In genomic region chr15:90512981-90513380, GRCh38 we compare ENCODE assay signal across 16 cellular contexts. TPM values are rescaled to one million over a fixed set of nuclear protein-coding genes. Genes with fewer than 3 reads are reported as not detected.
DNase-seq lines count a peak whose midpoint lies in the region; ATAC-seq and TF ChIP-seq lines count a peak whose summit lies in the region.
"Had no signal": no experiment of that assay in that cellular context is flagged by ENCODE, and none has a peak within 500 bp of the region (broad histone marks: within the 10 kb centered on the region; RNA-seq: fewer than 3 reads in every experiment).

No MANE protein-coding gene starts in this region.

- 75 to 85% methylated on average over 3 of the region's 3 CpGs for WGBS in esophagus squamous epithelium, 2 donors

- TF ChIP-seq CTCF in left ventricle myocardium inferior (IDR thresholded peaks at IDR 0.05; ENCODE audit: borderline replicate concordance): no peak
- no peak for TF ChIP-seq CTCF in left lung (IDR thresholded peaks at IDR 0.05)
- no peak for TF ChIP-seq CTCF in esophagus squamous epithelium (IDR thresholded peaks at IDR 0.05)

- no peak for TF ChIP-seq POLR2A in esophagus squamous epithelium (IDR thresholded peaks at IDR 0.05)

- ATAC-seq in left ventricle myocardium superior (peak; percentile 50), left lung (peak; percentile 52)
- ATAC-seq: HepG2 had no signal

- no peaks in the 10 kb centered on the region for H3K9me3 ChIP-seq in left ventricle myocardium inferior (replicated peaks)
- no peaks in the 10 kb centered on the region for H3K9me3 ChIP-seq in left lung
- no peaks in the 10 kb centered on the region for H3K9me3 ChIP-seq in esophagus squamous epithelium
- H3K9me3 ChIP-seq: HAP-1 had no signal

- no peak overlapping the region for H3K4me3 ChIP-seq in left ventricle myocardium inferior
- H3K4me3 ChIP-seq in left lung: no peak overlapping the region
- H3K4me3 ChIP-seq in esophagus squamous epithelium: no peak overlapping the region
- H3K4me3 ChIP-seq: HAP-1 had no signal

- DNase-seq in left ventricle myocardium superior (no peak), left ventricle myocardium inferior (no peak), MV-4-11 (lab: John Stamatoyannopoulos, UW) (peak; percentile 63), left lung (no peak), DMS53 (lab: John Stamatoyannopoulos, UW) (no peak), esophagus squamous epithelium (lab: John Stamatoyannopoulos, UW) (no peak)
- DNase-seq in activated naive CD4-positive, alpha-beta T cell treated with anti-CD3 and anti-CD28 coated beads, Interleukin-2, amount 50 U/mL, for 16 hours: no peak
- DNase-seq: C1 segment of cervical spinal cord; CD4-positive, alpha-beta memory T cell; COR-L47; DMS153; DND-41; GDM1; HFFc6 had no signal

- H3K36me3 ChIP-seq in left ventricle myocardium inferior (no peaks in the 10 kb centered on the region), left lung (no peaks in the 10 kb centered on the region), esophagus squamous epithelium (no peaks in the 10 kb centered on the region)
- H3K36me3 ChIP-seq: HAP-1 had no signal

- H3K27ac ChIP-seq in left ventricle myocardium inferior (replicated peaks) (no peak overlapping the region), left lung (no peak overlapping the region), esophagus squamous epithelium (no peak overlapping the region)

- intact Hi-C loops in left ventricle myocardium superior (cut with micrococcal nuclease) (no loop called here), left ventricle myocardium inferior (cut with micrococcal nuclease) (no loop called here), left lung (cut with DNase I) (no loop called here), esophagus squamous epithelium (cut with DNase I) (no loop called here)

- no peaks in the 10 kb centered on the region for H3K27me3 ChIP-seq in left ventricle myocardium inferior (ENCODE audit: low read depth)
- H3K27me3 ChIP-seq in left lung: no peaks in the 10 kb centered on the region
- no peaks in the 10 kb centered on the region for H3K27me3 ChIP-seq in esophagus squamous epithelium

- no peaks in the 10 kb centered on the region for H3K4me1 ChIP-seq in left ventricle myocardium inferior
- no peaks in the 10 kb centered on the region for H3K4me1 ChIP-seq in left lung
- no peaks in the 10 kb centered on the region for H3K4me1 ChIP-seq in esophagus squamous epithelium
- H3K4me1 ChIP-seq: HAP-1 had no signal

RNA-seq across cellular contexts. Expression of gene CRTC3, which starts 16.7 kb away (rescaled TPM):
- 29.8 TPM for total RNA-seq in left ventricle myocardium superior
- total RNA-seq in left ventricle myocardium inferior: 24.1 TPM
- 10 to 100 TPM; 33.0 to 36.4 TPM for total RNA-seq in left lung
- 10 to 100 TPM; 10.0 to 33.0 (median 13.3) TPM for total RNA-seq in esophagus squamous epithelium
